ENCODE assay signal across 1 cellular context in the genomic region with DNA sequence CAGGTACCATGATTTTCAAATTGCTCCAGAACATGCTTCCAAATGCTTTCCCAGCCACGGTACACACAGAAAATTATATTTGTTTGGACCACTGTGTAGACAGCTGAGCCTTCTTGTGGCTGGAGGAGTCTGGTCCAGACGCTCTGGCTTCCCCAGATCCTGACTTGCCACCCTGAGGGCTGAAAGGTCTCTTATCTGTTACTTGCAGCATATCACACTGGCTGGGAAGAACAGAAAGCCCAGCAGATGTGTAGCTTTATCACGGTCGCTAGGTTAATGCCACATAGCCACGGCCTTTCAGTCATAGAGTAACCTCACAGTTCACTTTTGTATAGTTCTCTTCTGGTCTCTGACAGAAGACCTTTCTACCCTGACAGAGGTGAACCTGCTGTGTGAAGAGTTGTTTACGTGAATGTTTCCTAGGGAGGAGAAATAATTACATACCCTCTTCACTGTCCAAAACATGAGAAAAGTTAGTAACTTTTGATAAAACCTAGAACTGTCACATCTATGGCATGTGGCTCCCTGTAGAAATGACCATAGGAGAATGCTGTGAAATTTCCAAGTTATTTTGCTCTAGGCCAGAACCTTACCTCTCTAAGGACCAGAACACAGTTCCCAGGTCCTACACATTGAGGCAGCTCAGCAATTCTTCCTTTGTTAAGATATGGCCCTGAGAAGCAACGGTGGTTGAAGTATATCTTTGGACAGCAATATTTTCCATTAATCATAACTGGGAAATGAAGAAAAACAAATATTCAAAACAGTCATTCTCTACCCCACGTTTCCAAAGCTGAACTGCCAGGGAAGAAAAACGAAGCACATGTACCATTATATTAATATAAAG.
TF ChIP-seq lines count a peak whose summit lies in the region.

No MANE protein-coding gene starts in this region.

TF ChIP-seq in K562, 482 proteins besides CTCF, POLR2A, EP300 and RAD21 (continued from another document and continues in another):
- TF ChIP-seq PATZ1 (CRISPR knock-in tag; IDR thresholded peaks at IDR 0.05; ENCODE audit: borderline replicate concordance), result no peak
- peak; percentile 91 for TF ChIP-seq SMARCA4 (IDR thresholded peaks at IDR 0.05)
- TF ChIP-seq MTA2 (IDR thresholded peaks at IDR 0.05; ENCODE audit: low read depth), result peak; percentile 90
- peak; percentile 96 for TF ChIP-seq CBFA2T2 (conservative IDR thresholded peaks at IDR 0.05)
- peak; percentile 49; the same call in 1 of the 2 replicates for TF ChIP-seq JUND (IDR thresholded peaks at IDR 0.05; ENCODE audit: borderline replicate concordance, low read depth, low read length)
- no peak; the same call in 2 of the 3 replicates for TF ChIP-seq JUND (tag; IDR thresholded peaks at IDR 0.05; ENCODE audit: borderline replicate concordance, low read depth, low read length)
- TF ChIP-seq L3MBTL2 (IDR thresholded peaks at IDR 0.05), result no peak
- no peak for TF ChIP-seq PRPF4 (IDR thresholded peaks at IDR 0.05; ENCODE audit: insufficient read depth, low read depth, low read length, poor library complexity, severe bottlenecking)
- TF ChIP-seq, protein P1, sequence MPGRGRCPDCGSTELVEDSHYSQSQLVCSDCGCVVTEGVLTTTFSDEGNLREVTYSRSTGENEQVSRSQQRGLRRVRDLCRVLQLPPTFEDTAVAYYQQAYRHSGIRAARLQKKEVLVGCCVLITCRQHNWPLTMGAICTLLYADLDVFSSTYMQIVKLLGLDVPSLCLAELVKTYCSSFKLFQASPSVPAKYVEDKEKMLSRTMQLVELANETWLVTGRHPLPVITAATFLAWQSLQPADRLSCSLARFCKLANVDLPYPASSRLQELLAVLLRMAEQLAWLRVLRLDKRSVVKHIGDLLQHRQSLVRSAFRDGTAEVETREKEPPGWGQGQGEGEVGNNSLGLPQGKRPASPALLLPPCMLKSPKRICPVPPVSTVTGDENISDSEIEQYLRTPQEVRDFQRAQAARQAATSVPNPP (IDR thresholded peaks at IDR 0.05; ENCODE audit: borderline replicate concordance, insufficient read depth, insufficient read length), result no peak
- TF ChIP-seq ZC3H4 (CRISPR knock-in tag; IDR thresholded peaks at IDR 0.05; ENCODE audit: borderline replicate concordance), result no peak
- TF ChIP-seq EHMT2 (IDR thresholded peaks at IDR 0.05), result 0 out of 2 replicates have a peak, but pooled peaks have one; percentile 37
- peak; percentile 96 for TF ChIP-seq NCOR1 (IDR thresholded peaks at IDR 0.05)
- no peak for TF ChIP-seq ZNF551 (CRISPR knock-in tag; IDR thresholded peaks at IDR 0.05)
- no peak for TF ChIP-seq ZNF124 (CRISPR knock-in tag; IDR thresholded peaks at IDR 0.05)
- TF ChIP-seq HDAC2 (IDR thresholded peaks at IDR 0.05), result peak; percentile 81; the same call in 1 of the 2 replicates
- no peak for TF ChIP-seq FOXO4 (CRISPR knock-in tag; IDR thresholded peaks at IDR 0.05)
- TF ChIP-seq ILK (tag; IDR thresholded peaks at IDR 0.05; ENCODE audit: borderline replicate concordance, low read depth), result no peak
- TF ChIP-seq MEIS2 (IDR thresholded peaks at IDR 0.05; ENCODE audit: partially characterized antibody), result peak; percentile 39
- peak; percentile 93 for TF ChIP-seq DPF2 (IDR thresholded peaks at IDR 0.05)
- TF ChIP-seq ZNF76 (CRISPR knock-in tag; IDR thresholded peaks at IDR 0.05; ENCODE audit: borderline replicate concordance), result no peak
- no peak for TF ChIP-seq MEF2D (tag; conservative IDR thresholded peaks at IDR 0.05; ENCODE audit: low read depth)
- TF ChIP-seq HDGF (IDR thresholded peaks at IDR 0.05), result no peak
- TF ChIP-seq ZNF699 (CRISPR knock-in tag; IDR thresholded peaks at IDR 0.05; ENCODE audit: insufficient replicate concordance), result no peak
- TF ChIP-seq CXXC5 (CRISPR knock-in tag; IDR thresholded peaks at IDR 0.05), result peak; percentile 55
- TF ChIP-seq, protein P2, sequence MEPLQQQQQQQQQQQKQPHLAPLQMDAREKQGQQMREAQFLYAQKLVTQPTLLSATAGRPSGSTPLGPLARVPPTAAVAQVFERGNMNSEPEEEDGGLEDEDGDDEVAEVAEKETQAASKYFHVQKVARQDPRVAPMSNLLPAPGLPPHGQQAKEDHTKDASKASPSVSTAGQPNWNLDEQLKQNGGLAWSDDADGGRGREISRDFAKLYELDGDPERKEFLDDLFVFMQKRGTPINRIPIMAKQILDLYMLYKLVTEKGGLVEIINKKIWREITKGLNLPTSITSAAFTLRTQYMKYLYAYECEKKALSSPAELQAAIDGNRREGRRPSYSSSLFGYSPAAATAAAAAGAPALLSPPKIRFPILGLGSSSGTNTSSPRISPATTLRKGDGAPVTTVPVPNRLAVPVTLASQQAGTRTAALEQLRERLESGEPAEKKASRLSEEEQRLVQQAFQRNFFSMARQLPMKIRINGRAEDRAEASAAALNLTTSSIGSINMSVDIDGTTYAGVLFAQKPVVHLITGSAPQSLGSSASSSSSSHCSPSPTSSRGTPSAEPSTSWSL (CRISPR knock-in tag; IDR thresholded peaks at IDR 0.05; ENCODE audit: borderline replicate concordance), result no peak
- peak; percentile 62; the same call in 1 of the 2 replicates for TF ChIP-seq TCF7 (IDR thresholded peaks at IDR 0.05; ENCODE audit: borderline replicate concordance)
- no peak for TF ChIP-seq HMG20A (CRISPR knock-in tag; conservative IDR thresholded peaks at IDR 0.05)
- TF ChIP-seq TAL1 (IDR thresholded peaks at IDR 0.05), result peak; percentile 96
- TF ChIP-seq CEBPZ (IDR thresholded peaks at IDR 0.05; ENCODE audit: borderline replicate concordance, low read depth, low read length), result no peak
- TF ChIP-seq CREB1 (IDR thresholded peaks at IDR 0.05), result peak; percentile 45; the same call in 1 of the 2 replicates
- no peak for TF ChIP-seq CREB1 (CRISPR knock-in tag; IDR thresholded peaks at IDR 0.05)
- TF ChIP-seq CC2D1A (IDR thresholded peaks at IDR 0.05), result peak; percentile 90; the same call in 1 of the 2 replicates
- TF ChIP-seq ILF3 (IDR thresholded peaks at IDR 0.05; ENCODE audit: borderline replicate concordance), result no peak
- TF ChIP-seq KDM1A (IDR thresholded peaks at IDR 0.05), result peak; percentile 60 to 81; a peak in 3 of 4 replicates
- TF ChIP-seq HDAC3 (IDR thresholded peaks at IDR 0.05; ENCODE audit: borderline replicate concordance, partially characterized antibody), result peak; percentile 86
- TF ChIP-seq E4F1 (CRISPR knock-in tag; IDR thresholded peaks at IDR 0.05; ENCODE audit: borderline replicate concordance), result no peak
- no peak for TF ChIP-seq KDM2B (CRISPR knock-in tag; IDR thresholded peaks at IDR 0.05)
- TF ChIP-seq FOXJ2 (tag; IDR thresholded peaks at IDR 0.05), result no peak
- TF ChIP-seq BRD4 (IDR thresholded peaks at IDR 0.05), result no peak
- TF ChIP-seq KLF10 (CRISPR knock-in tag; IDR thresholded peaks at IDR 0.05), result no peak
- no peak for TF ChIP-seq ZNF830 (CRISPR knock-in tag; IDR thresholded peaks at IDR 0.05)
- TF ChIP-seq SAFB (IDR thresholded peaks at IDR 0.05; ENCODE audit: borderline replicate concordance, low read depth, low read length), result no peak
- TF ChIP-seq, protein P3, sequence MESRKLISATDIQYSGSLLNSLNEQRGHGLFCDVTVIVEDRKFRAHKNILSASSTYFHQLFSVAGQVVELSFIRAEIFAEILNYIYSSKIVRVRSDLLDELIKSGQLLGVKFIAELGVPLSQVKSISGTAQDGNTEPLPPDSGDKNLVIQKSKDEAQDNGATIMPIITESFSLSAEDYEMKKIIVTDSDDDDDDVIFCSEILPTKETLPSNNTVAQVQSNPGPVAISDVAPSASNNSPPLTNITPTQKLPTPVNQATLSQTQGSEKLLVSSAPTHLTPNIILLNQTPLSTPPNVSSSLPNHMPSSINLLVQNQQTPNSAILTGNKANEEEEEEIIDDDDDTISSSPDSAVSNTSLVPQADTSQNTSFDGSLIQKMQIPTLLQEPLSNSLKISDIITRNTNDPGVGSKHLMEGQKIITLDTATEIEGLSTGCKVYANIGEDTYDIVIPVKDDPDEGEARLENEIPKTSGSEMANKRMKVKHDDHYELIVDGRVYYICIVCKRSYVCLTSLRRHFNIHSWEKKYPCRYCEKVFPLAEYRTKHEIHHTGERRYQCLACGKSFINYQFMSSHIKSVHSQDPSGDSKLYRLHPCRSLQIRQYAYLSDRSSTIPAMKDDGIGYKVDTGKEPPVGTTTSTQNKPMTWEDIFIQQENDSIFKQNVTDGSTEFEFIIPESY (CRISPR knock-in tag; IDR thresholded peaks at IDR 0.05), result no peak
- TF ChIP-seq ATF7 (IDR thresholded peaks at IDR 0.05), result 0 out of 2 replicates have a peak, but pooled peaks have one; percentile 16
- TF ChIP-seq ZNF778 (CRISPR knock-in tag; IDR thresholded peaks at IDR 0.05), result no peak
- peak; percentile 87 for TF ChIP-seq GATA2 (CRISPR knock-in tag; IDR thresholded peaks at IDR 0.05)
